Comparison of ENCODE assay signal across 8 cellular contexts in genomic region chr6:104525677-104526322, GRCh38.
A peak's percentile ranks its signal among the peaks of the same experiment; 100 is the strongest.
DNase-seq lines count a peak whose midpoint lies in the region; ATAC-seq and TF ChIP-seq lines count a peak whose summit lies in the region.

No MANE protein-coding gene starts in this region.

- H3K4me1 ChIP-seq in Peyer's patch (peaks cover 0 to 10% (median 0%) of the 10 kb centered on the region in 4 donors), stomach (peaks cover 0 to 31% (median 14%) of the 10 kb centered on the region in 4 donors)

- 7 to 12% (median 9%) methylated on average over 15 of the region's 15 CpGs for WGBS in stomach, 5 donors

- no peak overlapping the region for H3K4me3 Mint-ChIP-seq in neural crest cell

- DNase-seq in DMS153 treated with DMSO at 0.1 percent for 48 hours (lab: John Stamatoyannopoulos, UW; ENCODE audit: unreplicated experiment) = peak; percentile 85
- peak; percentile 25 to 78 (median 61) for DNase-seq in Peyer's patch
- peak; percentile 32 for DNase-seq in activated T-helper 1 cell treated with Interleukin-2 at 50 U/mL for 16 hours (ENCODE audit: low read depth)
- DNase-seq in fibroblast of peridontal ligament (ENCODE audit: extremely low read depth) = peak; percentile 75
- DNase-seq in neural crest cell (ENCODE audit: low read depth, low spot score) = peak; percentile 59
- DNase-seq in stomach = peak; percentile 67

- ATAC-seq in GM21529 (IDR thresholded peaks at IDR 0.05; ENCODE audit: unreplicated experiment) = peak; percentile 99

- H3K4me1 Mint-ChIP-seq in neural crest cell = peaks cover 7% of the 10 kb centered on the region

- H3K27ac ChIP-seq in Peyer's patch = no peak overlapping the region
- peak overlapping the region in 2 of 5 donors; percentile 6 to 38 for H3K27ac ChIP-seq in stomach

- intact Hi-C loops in stomach (cut with DNase I; ENCODE audit: low total_unique reads) = no loop called here

- TF ChIP-seq EP300 in Ishikawa (IDR thresholded peaks at IDR 0.05; ENCODE audit: borderline replicate concordance) (no peak), stomach (IDR thresholded peaks at IDR 0.05) (no peak)

- H3K27me3 ChIP-seq in Peyer's patch (no peaks in the 10 kb centered on the region), stomach (no peaks in the 10 kb centered on the region)

- TF ChIP-seq RAD21 in Ishikawa (IDR thresholded peaks at IDR 0.05; ENCODE audit: low read depth) = peak; percentile 97

- no peaks in the 10 kb centered on the region for H3K9me3 ChIP-seq in Peyer's patch
- no peaks in the 10 kb centered on the region for H3K9me3 ChIP-seq in stomach

- H3K9me3 Mint-ChIP-seq in neural crest cell = no peaks in the 10 kb centered on the region

- H3K27me3 Mint-ChIP-seq in neural crest cell (ENCODE audit: low read depth) = peaks cover 6% of the 10 kb centered on the region

- H3K36me3 Mint-ChIP-seq in neural crest cell (ENCODE audit: low read depth) = no peaks in the 10 kb centered on the region

- H3K36me3 ChIP-seq in Peyer's patch (no peaks in the 10 kb centered on the region), stomach (no peaks in the 10 kb centered on the region)

- no peak overlapping the region for H3K27ac Mint-ChIP-seq in neural crest cell (ENCODE audit: unreplicated experiment)

- H3K4me3 ChIP-seq in Peyer's patch = no peak overlapping the region
- peak overlapping the region in 3 of 4 donors; percentile 21 to 32 (median 28) for H3K4me3 ChIP-seq in stomach

- TF ChIP-seq POLR2A in Peyer's patch (IDR thresholded peaks at IDR 0.05) (no peak), stomach (IDR thresholded peaks at IDR 0.05) (no peak)

- TF ChIP-seq CTCF in Peyer's patch (IDR thresholded peaks at IDR 0.05) (peak; percentile 13 to 83 (median 79)), neural crest cell (conservative IDR thresholded peaks at IDR 0.05) (peak; percentile 98), stomach (IDR thresholded peaks at IDR 0.05) (peak in 5 of 7 experiments; percentile 73 to 86 (median 76))

TF ChIP-seq in Ishikawa, 13 proteins besides CTCF, POLR2A, EP300 and RAD21:
- TF ChIP-seq REST (IDR thresholded peaks at IDR 0.05; ENCODE audit: low read depth) = no peak
- TF ChIP-seq USF1 (IDR thresholded peaks at IDR 0.05) = no peak
- TF ChIP-seq EGR1 (IDR thresholded peaks at IDR 0.05) = no peak
- no peak for TF ChIP-seq YY1 (IDR thresholded peaks at IDR 0.05; ENCODE audit: low read depth)
- TF ChIP-seq TCF12 (IDR thresholded peaks at IDR 0.05; ENCODE audit: low read depth) = no peak
- no peak for TF ChIP-seq CREB1 (IDR thresholded peaks at IDR 0.05; ENCODE audit: low read depth)
- TF ChIP-seq CEBPB (IDR thresholded peaks at IDR 0.05) = no peak
- TF ChIP-seq TEAD4 (IDR thresholded peaks at IDR 0.05) = no peak
- TF ChIP-seq, protein P1, sequence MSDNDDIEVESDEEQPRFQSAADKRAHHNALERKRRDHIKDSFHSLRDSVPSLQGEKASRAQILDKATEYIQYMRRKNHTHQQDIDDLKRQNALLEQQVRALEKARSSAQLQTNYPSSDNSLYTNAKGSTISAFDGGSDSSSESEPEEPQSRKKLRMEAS (IDR thresholded peaks at IDR 0.05) = no peak
- no peak for TF ChIP-seq ZBTB7A (IDR thresholded peaks at IDR 0.05; ENCODE audit: low read depth)
- no peak for TF ChIP-seq NFIC (IDR thresholded peaks at IDR 0.05)

Comparison
In these comparisons a context has a peak if more than half of its experiments do, and no peak if none do; other contexts are left out.
1. DNase-seq: peak in every context shown above with its lines; median percentile 85 in DMS153 treated with DMSO at 0.1 percent for 48 hours; 75 in fibroblast of peridontal ligament; 67 in stomach; 61 in Peyer's patch; 59 in neural crest cell; 32 in activated T-helper 1 cell treated with Interleukin-2 at 50 U/mL for 16 hours.
2. H3K4me3 ChIP-seq: peak in stomach (3 of 4); none in Peyer's patch (0 of 4).
3. Peak in every context shown above with its lines, with median percentiles within 50 percentile points of each other: CTCF ChIP-seq.